In genomic region chr19:11504502-11505031, GRCh38 we compare ENCODE assay signal across 1 cellular context.
TF ChIP-seq lines count a peak whose summit lies in the region.

No MANE protein-coding gene starts in this region.

TF ChIP-seq in IMR-90, 13 proteins besides CTCF, POLR2A, EP300 and RAD21 (continued from another document):
- TF ChIP-seq ELK1 (IDR thresholded peaks at IDR 0.05; ENCODE audit: borderline replicate concordance, low read depth, low read length) = no peak
